9 cellular contexts compared by ENCODE assay signal in the genomic region with DNA sequence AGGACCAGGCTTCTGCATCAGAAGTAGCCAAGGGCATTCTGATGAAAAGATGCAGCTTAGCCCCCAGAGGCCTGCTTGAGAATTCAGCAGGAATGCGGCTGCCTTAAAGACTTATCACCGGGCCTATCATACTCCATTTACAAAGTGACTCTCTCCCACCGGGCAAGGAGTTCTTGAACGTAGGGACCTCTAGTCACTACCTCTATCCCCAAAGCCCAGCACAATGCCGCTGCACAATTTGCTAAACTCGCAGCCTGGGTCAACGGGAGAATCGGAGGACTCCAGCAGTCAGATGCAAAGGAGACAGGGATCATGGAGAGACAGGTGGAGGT. TPM values are rescaled to one million over a fixed set of nuclear protein-coding genes. Genes with fewer than 3 reads are reported as not detected.
DNase-seq lines count a peak whose midpoint lies in the region; ATAC-seq lines count a peak whose summit lies in the region.
"Had no signal": no experiment of that assay in that cellular context is flagged by ENCODE, and none has a peak within 500 bp of the region (broad histone marks: within the 10 kb centered on the region; RNA-seq: fewer than 3 reads in every experiment).

No MANE protein-coding gene starts in this region.

- H3K4me1 ChIP-seq in CD4-positive, CD25-positive, alpha-beta regulatory T cell (ENCODE audit: control insufficient read depth, insufficient read depth, low read length, poor library complexity, severe bottlenecking) = peaks cover 44% of the 10 kb centered on the region
- peaks cover 16% of the 10 kb centered on the region for H3K4me1 ChIP-seq in stomach smooth muscle (ENCODE audit: control insufficient read depth, insufficient read depth, low read length)

- peak overlapping the region; percentile 97 to 99 (median 99) for H3K27ac Mint-ChIP-seq in CD4-positive, CD25-positive, alpha-beta regulatory T cell
- H3K27ac Mint-ChIP-seq in immature natural killer cell = peak overlapping the region; percentile 90 to 96 (median 92)

- DNase-seq in CD4-positive, CD25-positive, alpha-beta regulatory T cell = no peak
- DNase-seq in HT1080 (ENCODE audit: low read depth) = peak; percentile 23
- DNase-seq in astrocyte of the hippocampus (ENCODE audit: low read depth, low spot score) = peak; percentile 57
- no peak for DNase-seq in immature natural killer cell
- no peak for DNase-seq in G401 (ENCODE audit: low spot score)
- no peak for DNase-seq in NCI-H1694 treated with DMSO at 0.1 percent for 48 hours (lab: John Stamatoyannopoulos, UW)

- H3K4me1 Mint-ChIP-seq in CD4-positive, CD25-positive, alpha-beta regulatory T cell = peaks cover 29 to 52% (median 41%) of the 10 kb centered on the region in 4 donors
- peaks cover 45 to 67% of the 10 kb centered on the region in 2 donors for H3K4me1 Mint-ChIP-seq in immature natural killer cell

- in situ Hi-C loops in G401 (cut with HindIII; ENCODE audit: low sequenced_read_pairs) = no loop called here

- H3K27ac ChIP-seq in CD4-positive, CD25-positive, alpha-beta regulatory T cell (ENCODE audit: insufficient read depth, low read length, poor library complexity, severe bottlenecking) = peak overlapping the region; percentile 94
- H3K27ac ChIP-seq in stomach smooth muscle (ENCODE audit: low read length) = peak overlapping the region; percentile 94

- H3K36me3 Mint-ChIP-seq in CD4-positive, CD25-positive, alpha-beta regulatory T cell = peaks cover 15% of the 10 kb centered on the region
- peaks cover 0 to 14% (median 4%) of the 10 kb centered on the region in 3 donors for H3K36me3 Mint-ChIP-seq in immature natural killer cell

- peak overlapping the region; percentile 99 to 100 (median 100) for H3K4me3 Mint-ChIP-seq in CD4-positive, CD25-positive, alpha-beta regulatory T cell
- H3K4me3 Mint-ChIP-seq in immature natural killer cell = peak overlapping the region; percentile 92 to 100 (median 98)

- ATAC-seq in CD4-positive, CD25-positive, alpha-beta regulatory T cell (ENCODE audit: low read depth in 2 of 2) = no peak
- ATAC-seq in GM21390 (IDR thresholded peaks at IDR 0.05; ENCODE audit: unreplicated experiment) = peak; percentile 18

- H3K9me3 Mint-ChIP-seq in CD4-positive, CD25-positive, alpha-beta regulatory T cell = no peaks in the 10 kb centered on the region
- no peaks in the 10 kb centered on the region for H3K9me3 Mint-ChIP-seq in immature natural killer cell

- peaks cover 25% of the 10 kb centered on the region for H3K36me3 ChIP-seq in CD4-positive, CD25-positive, alpha-beta regulatory T cell (ENCODE audit: control insufficient read depth, insufficient read depth, low read length)
- peaks cover 8 to 10% of the 10 kb centered on the region in 2 donors for H3K36me3 ChIP-seq in stomach smooth muscle (ENCODE audit: control insufficient read depth in 2 of 2, insufficient read depth in 2 of 2, low read length in 2 of 2)

- H3K27me3 Mint-ChIP-seq in CD4-positive, CD25-positive, alpha-beta regulatory T cell = peaks cover 4% of the 10 kb centered on the region
- H3K27me3 Mint-ChIP-seq in immature natural killer cell (ENCODE audit: low read depth in 3 of 3) = peaks cover 7 to 23% (median 10%) of the 10 kb centered on the region in 3 donors

- H3K9ac ChIP-seq in stomach smooth muscle (ENCODE audit: low read length in 2 of 2) = peak overlapping the region; percentile 94 to 95

- H3K27me3 ChIP-seq in CD4-positive, CD25-positive, alpha-beta regulatory T cell (ENCODE audit: control insufficient read depth, insufficient read depth, low read length) = no peaks in the 10 kb centered on the region
- no peaks in the 10 kb centered on the region for H3K27me3 ChIP-seq in stomach smooth muscle (ENCODE audit: control insufficient read depth in 1 of 2, insufficient read depth in 2 of 2, low read length in 2 of 2)

- H3K9me3 ChIP-seq in CD4-positive, CD25-positive, alpha-beta regulatory T cell (ENCODE audit: control insufficient read depth in 2 of 2, low read length in 2 of 2) = no peaks in the 10 kb centered on the region
- H3K9me3 ChIP-seq in stomach smooth muscle (ENCODE audit: control insufficient read depth in 2 of 2, low read length in 2 of 2) = no peaks in the 10 kb centered on the region

- peak overlapping the region; percentile 96 for H3K4me3 ChIP-seq in CD4-positive, CD25-positive, alpha-beta regulatory T cell (ENCODE audit: low read depth, low read length)
- peak overlapping the region; percentile 90 to 97 for H3K4me3 ChIP-seq in stomach smooth muscle (ENCODE audit: low read length in 2 of 2)

RNA-seq across cellular contexts. Expression of a gene that starts 0.7 kb away (rescaled TPM):
- total RNA-seq in CD4-positive, CD25-positive, alpha-beta regulatory T cell = 24.5 TPM
- 10 to 100 TPM; 16.7 to 20.1 (median 18.4) TPM for polyA plus RNA-seq in CD4-positive, CD25-positive, alpha-beta regulatory T cell
- total RNA-seq in HT1080 (2014; rRNA removed; shearing (Covaris generic)) = 21.8 and 25.1 TPM in 2 replicates
- 16.6 and 16.9 TPM in 2 replicates for polyA plus RNA-seq in HT1080 (2015; cell fraction: cytosol; rRNA removed)
- 14.1 and 17.7 TPM in 2 replicates for polyA plus RNA-seq in HT1080 (2015; cell fraction: nucleus; rRNA removed)
- polyA plus RNA-seq in immature natural killer cell = 10 to 100 TPM; 10.0 to 14.0 (median 13.6) TPM
- 26.6 and 27.0 TPM in 2 replicates for total RNA-seq in G401 (2014; rRNA removed; shearing (Covaris generic))

RNA-seq across cellular contexts. Expression of a gene that starts 27.8 kb away (rescaled TPM):
- not detected for total RNA-seq in CD4-positive, CD25-positive, alpha-beta regulatory T cell
- polyA plus RNA-seq in CD4-positive, CD25-positive, alpha-beta regulatory T cell = under 1 TPM in 2 of 4 donors, not detected in 2; 0.34 to 0.41 TPM
- total RNA-seq in HT1080 (2014; rRNA removed; shearing (Covaris generic)) = not detected in 2 replicates
- polyA plus RNA-seq in HT1080 (2015; cell fraction: cytosol; rRNA removed) = not detected in 2 replicates
- not detected in 2 replicates for polyA plus RNA-seq in HT1080 (2015; cell fraction: nucleus; rRNA removed)
- polyA plus RNA-seq in immature natural killer cell = not detected
- total RNA-seq in G401 (2014; rRNA removed; shearing (Covaris generic)) = not detected in 2 replicates
- total RNA-seq: T-helper 1 cell treated with Interleukin-12 subunit alpha and Interleukin-12 subunit beta and Interleukin-4 antibody, amounts not matched to agents 30 ng/mL and 1 ng/mL, for 36 hours had no signal

RNA-seq across cellular contexts. Expression of a gene that starts 39.0 kb away (rescaled TPM):
- not detected for total RNA-seq in CD4-positive, CD25-positive, alpha-beta regulatory T cell
- polyA plus RNA-seq in CD4-positive, CD25-positive, alpha-beta regulatory T cell = not detected
- total RNA-seq in HT1080 (2014; rRNA removed; shearing (Covaris generic)) = not detected in 2 replicates
- polyA plus RNA-seq in HT1080 (2015; cell fraction: cytosol; rRNA removed) = not detected in 2 replicates
- not detected in 2 replicates for polyA plus RNA-seq in HT1080 (2015; cell fraction: nucleus; rRNA removed)
- not detected for polyA plus RNA-seq in immature natural killer cell
- total RNA-seq in G401 (2014; rRNA removed; shearing (Covaris generic)) = not detected in 2 replicates
- total RNA-seq: T-helper 1 cell treated with Interleukin-12 subunit alpha and Interleukin-12 subunit beta and Interleukin-4 antibody, amounts not matched to agents 30 ng/mL and 1 ng/mL, for 36 hours had no signal

Comparison
In these comparisons a context has a peak if more than half of its experiments do, and no peak if none do; other contexts are left out.
1. DNase-seq: peak in HT1080 (single experiment) and astrocyte of the hippocampus (single experiment); none in CD4-positive, CD25-positive, alpha-beta regulatory T cell (0 of 3), immature natural killer cell (0 of 3), G401 (single experiment) and NCI-H1694 treated with DMSO at 0.1 percent for 48 hours (single experiment).